1 cellular context compared by ENCODE assay signal in the genomic region with DNA sequence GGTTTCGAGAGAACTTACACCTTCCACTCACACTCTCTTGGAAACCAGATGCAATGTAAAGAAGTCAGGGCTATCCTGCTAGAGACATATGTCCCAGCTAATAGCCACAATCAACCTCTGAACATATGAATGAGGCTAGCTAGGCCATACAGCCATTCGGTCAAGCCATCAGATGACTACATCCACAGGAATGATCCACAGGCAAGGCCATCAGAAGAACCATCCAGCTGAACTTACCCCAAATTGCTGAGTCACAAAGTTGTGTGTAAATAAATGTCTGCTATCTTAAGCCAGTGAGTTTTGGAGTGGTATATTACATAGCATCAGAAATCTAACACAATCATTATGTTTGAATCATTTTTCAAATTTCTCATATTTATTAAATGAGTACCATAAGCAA.
TF ChIP-seq lines count a peak whose summit lies in the region.

No MANE protein-coding gene starts in this region.

TF ChIP-seq in K562, 482 proteins besides CTCF, POLR2A, EP300 and RAD21 (continued from another document and continues in another):
- TF ChIP-seq, protein P1, sequence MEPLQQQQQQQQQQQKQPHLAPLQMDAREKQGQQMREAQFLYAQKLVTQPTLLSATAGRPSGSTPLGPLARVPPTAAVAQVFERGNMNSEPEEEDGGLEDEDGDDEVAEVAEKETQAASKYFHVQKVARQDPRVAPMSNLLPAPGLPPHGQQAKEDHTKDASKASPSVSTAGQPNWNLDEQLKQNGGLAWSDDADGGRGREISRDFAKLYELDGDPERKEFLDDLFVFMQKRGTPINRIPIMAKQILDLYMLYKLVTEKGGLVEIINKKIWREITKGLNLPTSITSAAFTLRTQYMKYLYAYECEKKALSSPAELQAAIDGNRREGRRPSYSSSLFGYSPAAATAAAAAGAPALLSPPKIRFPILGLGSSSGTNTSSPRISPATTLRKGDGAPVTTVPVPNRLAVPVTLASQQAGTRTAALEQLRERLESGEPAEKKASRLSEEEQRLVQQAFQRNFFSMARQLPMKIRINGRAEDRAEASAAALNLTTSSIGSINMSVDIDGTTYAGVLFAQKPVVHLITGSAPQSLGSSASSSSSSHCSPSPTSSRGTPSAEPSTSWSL (CRISPR knock-in tag; IDR thresholded peaks at IDR 0.05; ENCODE audit: borderline replicate concordance): no peak
- no peak for TF ChIP-seq HMG20A (CRISPR knock-in tag; conservative IDR thresholded peaks at IDR 0.05)
- TF ChIP-seq, protein P2, sequence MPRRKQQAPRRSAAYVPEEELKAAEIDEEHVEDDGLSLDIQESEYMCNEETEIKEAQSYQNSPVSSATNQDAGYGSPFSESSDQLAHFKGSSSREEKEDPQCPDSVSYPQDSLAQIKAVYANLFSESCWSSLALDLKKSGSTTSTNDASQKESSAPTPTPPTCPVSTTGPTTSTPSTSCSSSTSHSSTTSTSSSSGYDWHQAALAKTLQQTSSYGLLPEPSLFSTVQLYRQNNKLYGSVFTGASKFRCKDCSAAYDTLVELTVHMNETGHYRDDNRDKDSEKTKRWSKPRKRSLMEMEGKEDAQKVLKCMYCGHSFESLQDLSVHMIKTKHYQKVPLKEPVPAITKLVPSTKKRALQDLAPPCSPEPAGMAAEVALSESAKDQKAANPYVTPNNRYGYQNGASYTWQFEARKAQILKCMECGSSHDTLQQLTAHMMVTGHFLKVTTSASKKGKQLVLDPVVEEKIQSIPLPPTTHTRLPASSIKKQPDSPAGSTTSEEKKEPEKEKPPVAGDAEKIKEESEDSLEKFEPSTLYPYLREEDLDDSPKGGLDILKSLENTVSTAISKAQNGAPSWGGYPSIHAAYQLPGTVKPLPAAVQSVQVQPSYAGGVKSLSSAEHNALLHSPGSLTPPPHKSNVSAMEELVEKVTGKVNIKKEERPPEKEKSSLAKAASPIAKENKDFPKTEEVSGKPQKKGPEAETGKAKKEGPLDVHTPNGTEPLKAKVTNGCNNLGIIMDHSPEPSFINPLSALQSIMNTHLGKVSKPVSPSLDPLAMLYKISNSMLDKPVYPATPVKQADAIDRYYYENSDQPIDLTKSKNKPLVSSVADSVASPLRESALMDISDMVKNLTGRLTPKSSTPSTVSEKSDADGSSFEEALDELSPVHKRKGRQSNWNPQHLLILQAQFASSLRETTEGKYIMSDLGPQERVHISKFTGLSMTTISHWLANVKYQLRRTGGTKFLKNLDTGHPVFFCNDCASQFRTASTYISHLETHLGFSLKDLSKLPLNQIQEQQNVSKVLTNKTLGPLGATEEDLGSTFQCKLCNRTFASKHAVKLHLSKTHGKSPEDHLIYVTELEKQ (CRISPR knock-in tag; IDR thresholded peaks at IDR 0.05): no peak
- TF ChIP-seq TARDBP (IDR thresholded peaks at IDR 0.05): no peak
- TF ChIP-seq SMARCB1 (IDR thresholded peaks at IDR 0.05; ENCODE audit: insufficient read length, low read depth): no peak
- TF ChIP-seq POLR2AphosphoS2 (IDR thresholded peaks at IDR 0.05; ENCODE audit: low read length): no peak
- TF ChIP-seq CAMTA2 (CRISPR knock-in tag; conservative IDR thresholded peaks at IDR 0.05): no peak
- TF ChIP-seq, protein P3, sequence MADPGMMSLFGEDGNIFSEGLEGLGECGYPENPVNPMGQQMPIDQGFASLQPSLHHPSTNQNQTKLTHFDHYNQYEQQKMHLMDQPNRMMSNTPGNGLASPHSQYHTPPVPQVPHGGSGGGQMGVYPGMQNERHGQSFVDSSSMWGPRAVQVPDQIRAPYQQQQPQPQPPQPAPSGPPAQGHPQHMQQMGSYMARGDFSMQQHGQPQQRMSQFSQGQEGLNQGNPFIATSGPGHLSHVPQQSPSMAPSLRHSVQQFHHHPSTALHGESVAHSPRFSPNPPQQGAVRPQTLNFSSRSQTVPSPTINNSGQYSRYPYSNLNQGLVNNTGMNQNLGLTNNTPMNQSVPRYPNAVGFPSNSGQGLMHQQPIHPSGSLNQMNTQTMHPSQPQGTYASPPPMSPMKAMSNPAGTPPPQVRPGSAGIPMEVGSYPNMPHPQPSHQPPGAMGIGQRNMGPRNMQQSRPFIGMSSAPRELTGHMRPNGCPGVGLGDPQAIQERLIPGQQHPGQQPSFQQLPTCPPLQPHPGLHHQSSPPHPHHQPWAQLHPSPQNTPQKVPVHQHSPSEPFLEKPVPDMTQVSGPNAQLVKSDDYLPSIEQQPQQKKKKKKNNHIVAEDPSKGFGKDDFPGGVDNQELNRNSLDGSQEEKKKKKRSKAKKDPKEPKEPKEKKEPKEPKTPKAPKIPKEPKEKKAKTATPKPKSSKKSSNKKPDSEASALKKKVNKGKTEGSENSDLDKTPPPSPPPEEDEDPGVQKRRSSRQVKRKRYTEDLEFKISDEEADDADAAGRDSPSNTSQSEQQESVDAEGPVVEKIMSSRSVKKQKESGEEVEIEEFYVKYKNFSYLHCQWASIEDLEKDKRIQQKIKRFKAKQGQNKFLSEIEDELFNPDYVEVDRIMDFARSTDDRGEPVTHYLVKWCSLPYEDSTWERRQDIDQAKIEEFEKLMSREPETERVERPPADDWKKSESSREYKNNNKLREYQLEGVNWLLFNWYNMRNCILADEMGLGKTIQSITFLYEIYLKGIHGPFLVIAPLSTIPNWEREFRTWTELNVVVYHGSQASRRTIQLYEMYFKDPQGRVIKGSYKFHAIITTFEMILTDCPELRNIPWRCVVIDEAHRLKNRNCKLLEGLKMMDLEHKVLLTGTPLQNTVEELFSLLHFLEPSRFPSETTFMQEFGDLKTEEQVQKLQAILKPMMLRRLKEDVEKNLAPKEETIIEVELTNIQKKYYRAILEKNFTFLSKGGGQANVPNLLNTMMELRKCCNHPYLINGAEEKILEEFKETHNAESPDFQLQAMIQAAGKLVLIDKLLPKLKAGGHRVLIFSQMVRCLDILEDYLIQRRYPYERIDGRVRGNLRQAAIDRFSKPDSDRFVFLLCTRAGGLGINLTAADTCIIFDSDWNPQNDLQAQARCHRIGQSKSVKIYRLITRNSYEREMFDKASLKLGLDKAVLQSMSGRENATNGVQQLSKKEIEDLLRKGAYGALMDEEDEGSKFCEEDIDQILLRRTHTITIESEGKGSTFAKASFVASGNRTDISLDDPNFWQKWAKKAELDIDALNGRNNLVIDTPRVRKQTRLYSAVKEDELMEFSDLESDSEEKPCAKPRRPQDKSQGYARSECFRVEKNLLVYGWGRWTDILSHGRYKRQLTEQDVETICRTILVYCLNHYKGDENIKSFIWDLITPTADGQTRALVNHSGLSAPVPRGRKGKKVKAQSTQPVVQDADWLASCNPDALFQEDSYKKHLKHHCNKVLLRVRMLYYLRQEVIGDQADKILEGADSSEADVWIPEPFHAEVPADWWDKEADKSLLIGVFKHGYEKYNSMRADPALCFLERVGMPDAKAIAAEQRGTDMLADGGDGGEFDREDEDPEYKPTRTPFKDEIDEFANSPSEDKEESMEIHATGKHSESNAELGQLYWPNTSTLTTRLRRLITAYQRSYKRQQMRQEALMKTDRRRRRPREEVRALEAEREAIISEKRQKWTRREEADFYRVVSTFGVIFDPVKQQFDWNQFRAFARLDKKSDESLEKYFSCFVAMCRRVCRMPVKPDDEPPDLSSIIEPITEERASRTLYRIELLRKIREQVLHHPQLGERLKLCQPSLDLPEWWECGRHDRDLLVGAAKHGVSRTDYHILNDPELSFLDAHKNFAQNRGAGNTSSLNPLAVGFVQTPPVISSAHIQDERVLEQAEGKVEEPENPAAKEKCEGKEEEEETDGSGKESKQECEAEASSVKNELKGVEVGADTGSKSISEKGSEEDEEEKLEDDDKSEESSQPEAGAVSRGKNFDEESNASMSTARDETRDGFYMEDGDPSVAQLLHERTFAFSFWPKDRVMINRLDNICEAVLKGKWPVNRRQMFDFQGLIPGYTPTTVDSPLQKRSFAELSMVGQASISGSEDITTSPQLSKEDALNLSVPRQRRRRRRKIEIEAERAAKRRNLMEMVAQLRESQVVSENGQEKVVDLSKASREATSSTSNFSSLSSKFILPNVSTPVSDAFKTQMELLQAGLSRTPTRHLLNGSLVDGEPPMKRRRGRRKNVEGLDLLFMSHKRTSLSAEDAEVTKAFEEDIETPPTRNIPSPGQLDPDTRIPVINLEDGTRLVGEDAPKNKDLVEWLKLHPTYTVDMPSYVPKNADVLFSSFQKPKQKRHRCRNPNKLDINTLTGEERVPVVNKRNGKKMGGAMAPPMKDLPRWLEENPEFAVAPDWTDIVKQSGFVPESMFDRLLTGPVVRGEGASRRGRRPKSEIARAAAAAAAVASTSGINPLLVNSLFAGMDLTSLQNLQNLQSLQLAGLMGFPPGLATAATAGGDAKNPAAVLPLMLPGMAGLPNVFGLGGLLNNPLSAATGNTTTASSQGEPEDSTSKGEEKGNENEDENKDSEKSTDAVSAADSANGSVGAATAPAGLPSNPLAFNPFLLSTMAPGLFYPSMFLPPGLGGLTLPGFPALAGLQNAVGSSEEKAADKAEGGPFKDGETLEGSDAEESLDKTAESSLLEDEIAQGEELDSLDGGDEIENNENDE (IDR thresholded peaks at IDR 0.05; ENCODE audit: low read depth, low read length): no peak
- TF ChIP-seq, protein P4, sequence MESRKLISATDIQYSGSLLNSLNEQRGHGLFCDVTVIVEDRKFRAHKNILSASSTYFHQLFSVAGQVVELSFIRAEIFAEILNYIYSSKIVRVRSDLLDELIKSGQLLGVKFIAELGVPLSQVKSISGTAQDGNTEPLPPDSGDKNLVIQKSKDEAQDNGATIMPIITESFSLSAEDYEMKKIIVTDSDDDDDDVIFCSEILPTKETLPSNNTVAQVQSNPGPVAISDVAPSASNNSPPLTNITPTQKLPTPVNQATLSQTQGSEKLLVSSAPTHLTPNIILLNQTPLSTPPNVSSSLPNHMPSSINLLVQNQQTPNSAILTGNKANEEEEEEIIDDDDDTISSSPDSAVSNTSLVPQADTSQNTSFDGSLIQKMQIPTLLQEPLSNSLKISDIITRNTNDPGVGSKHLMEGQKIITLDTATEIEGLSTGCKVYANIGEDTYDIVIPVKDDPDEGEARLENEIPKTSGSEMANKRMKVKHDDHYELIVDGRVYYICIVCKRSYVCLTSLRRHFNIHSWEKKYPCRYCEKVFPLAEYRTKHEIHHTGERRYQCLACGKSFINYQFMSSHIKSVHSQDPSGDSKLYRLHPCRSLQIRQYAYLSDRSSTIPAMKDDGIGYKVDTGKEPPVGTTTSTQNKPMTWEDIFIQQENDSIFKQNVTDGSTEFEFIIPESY (CRISPR knock-in tag; IDR thresholded peaks at IDR 0.05): no peak
- TF ChIP-seq DIDO1 (tag; IDR thresholded peaks at IDR 0.05; ENCODE audit: low read depth): no peak
- TF ChIP-seq PPARD (CRISPR knock-in tag; IDR thresholded peaks at IDR 0.05): no peak
- TF ChIP-seq, protein P5, sequence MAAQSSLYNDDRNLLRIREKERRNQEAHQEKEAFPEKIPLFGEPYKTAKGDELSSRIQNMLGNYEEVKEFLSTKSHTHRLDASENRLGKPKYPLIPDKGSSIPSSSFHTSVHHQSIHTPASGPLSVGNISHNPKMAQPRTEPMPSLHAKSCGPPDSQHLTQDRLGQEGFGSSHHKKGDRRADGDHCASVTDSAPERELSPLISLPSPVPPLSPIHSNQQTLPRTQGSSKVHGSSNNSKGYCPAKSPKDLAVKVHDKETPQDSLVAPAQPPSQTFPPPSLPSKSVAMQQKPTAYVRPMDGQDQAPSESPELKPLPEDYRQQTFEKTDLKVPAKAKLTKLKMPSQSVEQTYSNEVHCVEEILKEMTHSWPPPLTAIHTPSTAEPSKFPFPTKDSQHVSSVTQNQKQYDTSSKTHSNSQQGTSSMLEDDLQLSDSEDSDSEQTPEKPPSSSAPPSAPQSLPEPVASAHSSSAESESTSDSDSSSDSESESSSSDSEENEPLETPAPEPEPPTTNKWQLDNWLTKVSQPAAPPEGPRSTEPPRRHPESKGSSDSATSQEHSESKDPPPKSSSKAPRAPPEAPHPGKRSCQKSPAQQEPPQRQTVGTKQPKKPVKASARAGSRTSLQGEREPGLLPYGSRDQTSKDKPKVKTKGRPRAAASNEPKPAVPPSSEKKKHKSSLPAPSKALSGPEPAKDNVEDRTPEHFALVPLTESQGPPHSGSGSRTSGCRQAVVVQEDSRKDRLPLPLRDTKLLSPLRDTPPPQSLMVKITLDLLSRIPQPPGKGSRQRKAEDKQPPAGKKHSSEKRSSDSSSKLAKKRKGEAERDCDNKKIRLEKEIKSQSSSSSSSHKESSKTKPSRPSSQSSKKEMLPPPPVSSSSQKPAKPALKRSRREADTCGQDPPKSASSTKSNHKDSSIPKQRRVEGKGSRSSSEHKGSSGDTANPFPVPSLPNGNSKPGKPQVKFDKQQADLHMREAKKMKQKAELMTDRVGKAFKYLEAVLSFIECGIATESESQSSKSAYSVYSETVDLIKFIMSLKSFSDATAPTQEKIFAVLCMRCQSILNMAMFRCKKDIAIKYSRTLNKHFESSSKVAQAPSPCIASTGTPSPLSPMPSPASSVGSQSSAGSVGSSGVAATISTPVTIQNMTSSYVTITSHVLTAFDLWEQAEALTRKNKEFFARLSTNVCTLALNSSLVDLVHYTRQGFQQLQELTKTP (IDR thresholded peaks at IDR 0.05; ENCODE audit: low read depth in 1 of 2, partially characterized antibody in 2 of 2): no peak
- no peak for TF ChIP-seq CBX5 (IDR thresholded peaks at IDR 0.05; ENCODE audit: borderline replicate concordance, low read depth)
- TF ChIP-seq ZNF41 (CRISPR knock-in tag; conservative IDR thresholded peaks at IDR 0.05): no peak
- no peak for TF ChIP-seq BCOR (IDR thresholded peaks at IDR 0.05)
- TF ChIP-seq ZNF408 (CRISPR knock-in tag; IDR thresholded peaks at IDR 0.05; ENCODE audit: low read depth): no peak
- TF ChIP-seq, protein P6, sequence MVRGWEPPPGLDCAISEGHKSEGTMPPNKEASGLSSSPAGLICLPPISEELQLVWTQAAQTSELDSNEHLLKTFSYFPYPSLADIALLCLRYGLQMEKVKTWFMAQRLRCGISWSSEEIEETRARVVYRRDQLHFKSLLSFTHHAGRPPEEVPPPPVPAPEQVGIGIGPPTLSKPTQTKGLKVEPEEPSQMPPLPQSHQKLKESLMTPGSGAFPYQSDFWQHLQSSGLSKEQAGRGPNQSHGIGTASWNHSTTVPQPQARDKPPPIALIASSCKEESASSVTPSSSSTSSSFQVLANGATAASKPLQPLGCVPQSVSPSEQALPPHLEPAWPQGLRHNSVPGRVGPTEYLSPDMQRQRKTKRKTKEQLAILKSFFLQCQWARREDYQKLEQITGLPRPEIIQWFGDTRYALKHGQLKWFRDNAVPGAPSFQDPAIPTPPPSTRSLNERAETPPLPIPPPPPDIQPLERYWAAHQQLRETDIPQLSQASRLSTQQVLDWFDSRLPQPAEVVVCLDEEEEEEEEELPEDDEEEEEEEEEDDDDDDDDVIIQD (CRISPR knock-in tag; IDR thresholded peaks at IDR 0.05): no peak
- no peak for TF ChIP-seq ZNF134 (CRISPR knock-in tag; conservative IDR thresholded peaks at IDR 0.05)
- TF ChIP-seq, protein P7, sequence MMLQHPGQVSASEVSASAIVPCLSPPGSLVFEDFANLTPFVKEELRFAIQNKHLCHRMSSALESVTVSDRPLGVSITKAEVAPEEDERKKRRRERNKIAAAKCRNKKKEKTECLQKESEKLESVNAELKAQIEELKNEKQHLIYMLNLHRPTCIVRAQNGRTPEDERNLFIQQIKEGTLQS (IDR thresholded peaks at IDR 0.05): no peak; the same call in 1 of the 2 replicates
- TF ChIP-seq, protein P7 (CRISPR knock-in tag; conservative IDR thresholded peaks at IDR 0.05): no peak
- no peak for TF ChIP-seq BDP1 (IDR thresholded peaks at IDR 0.05; ENCODE audit: insufficient read depth, insufficient read length)
- TF ChIP-seq NCOA2 (IDR thresholded peaks at IDR 0.05; ENCODE audit: partially characterized antibody in 2 of 2): no peak
- TF ChIP-seq, protein P8, sequence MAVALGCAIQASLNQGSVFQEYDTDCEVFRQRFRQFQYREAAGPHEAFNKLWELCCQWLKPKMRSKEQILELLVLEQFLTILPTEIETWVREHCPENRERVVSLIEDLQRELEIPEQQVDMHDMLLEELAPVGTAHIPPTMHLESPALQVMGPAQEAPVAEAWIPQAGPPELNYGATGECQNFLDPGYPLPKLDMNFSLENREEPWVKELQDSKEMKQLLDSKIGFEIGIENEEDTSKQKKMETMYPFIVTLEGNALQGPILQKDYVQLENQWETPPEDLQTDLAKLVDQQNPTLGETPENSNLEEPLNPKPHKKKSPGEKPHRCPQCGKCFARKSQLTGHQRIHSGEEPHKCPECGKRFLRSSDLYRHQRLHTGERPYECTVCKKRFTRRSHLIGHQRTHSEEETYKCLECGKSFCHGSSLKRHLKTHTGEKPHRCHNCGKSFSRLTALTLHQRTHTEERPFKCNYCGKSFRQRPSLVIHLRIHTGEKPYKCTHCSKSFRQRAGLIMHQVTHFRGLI (CRISPR knock-in tag; IDR thresholded peaks at IDR 0.05): no peak
